8 cellular contexts compared by ENCODE assay signal in the genomic region with DNA sequence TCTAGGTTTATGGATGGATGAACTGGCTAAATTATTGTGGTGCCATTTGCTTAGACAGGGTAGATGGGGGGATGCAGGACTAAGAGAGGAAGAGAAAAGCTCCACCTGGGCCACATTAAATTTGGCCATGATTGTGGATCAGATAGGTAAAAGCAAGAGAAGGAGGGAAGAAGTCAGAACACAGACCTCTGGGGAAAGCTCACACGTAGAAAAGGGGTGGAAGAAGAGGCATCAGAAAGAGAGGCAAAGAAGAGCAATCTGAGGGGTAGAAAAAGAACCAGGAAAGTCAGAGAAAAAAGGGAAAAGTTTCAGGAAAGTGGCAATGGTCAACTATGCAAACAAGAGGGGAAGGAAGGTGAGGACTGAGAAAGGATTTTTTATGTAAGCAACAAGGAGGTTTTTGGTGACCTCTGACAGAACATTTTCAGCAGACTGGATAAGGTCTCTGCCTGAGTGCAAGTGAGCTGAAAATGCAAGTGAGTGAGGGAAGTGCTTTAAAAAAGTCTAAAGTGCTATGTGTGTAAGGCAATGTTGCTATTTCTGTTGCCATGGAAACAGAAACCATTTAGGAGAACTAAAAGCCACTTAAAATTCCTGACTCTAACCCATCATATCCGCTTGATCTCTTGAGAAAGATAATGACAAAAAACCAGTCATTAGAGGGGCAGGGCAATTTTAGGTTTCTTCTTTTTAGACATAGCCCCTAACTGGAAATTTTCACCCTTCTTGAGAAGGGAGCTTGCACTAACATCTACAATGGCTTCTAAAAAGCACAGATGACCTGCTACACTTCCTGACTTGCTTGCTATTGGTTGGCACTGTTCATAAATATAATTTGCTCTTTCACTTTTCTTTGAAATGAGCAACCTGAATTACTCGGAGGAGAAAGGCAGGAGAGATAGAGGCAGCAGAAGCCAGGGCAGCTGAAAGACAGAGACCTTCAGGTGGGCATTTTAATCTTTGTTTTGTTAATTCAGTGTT. TPM values are rescaled to one million over a fixed set of nuclear protein-coding genes. Genes with fewer than 3 reads are reported as not detected.
DNase-seq lines count a peak whose midpoint lies in the region; ATAC-seq, FAIRE-seq and TF ChIP-seq lines count a peak whose summit lies in the region.

A gene with protein sequence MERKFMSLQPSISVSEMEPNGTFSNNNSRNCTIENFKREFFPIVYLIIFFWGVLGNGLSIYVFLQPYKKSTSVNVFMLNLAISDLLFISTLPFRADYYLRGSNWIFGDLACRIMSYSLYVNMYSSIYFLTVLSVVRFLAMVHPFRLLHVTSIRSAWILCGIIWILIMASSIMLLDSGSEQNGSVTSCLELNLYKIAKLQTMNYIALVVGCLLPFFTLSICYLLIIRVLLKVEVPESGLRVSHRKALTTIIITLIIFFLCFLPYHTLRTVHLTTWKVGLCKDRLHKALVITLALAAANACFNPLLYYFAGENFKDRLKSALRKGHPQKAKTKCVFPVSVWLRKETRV (plus strand): TSS at position 856 of the 981 bp plus-strand sequence. CDS start 52,889 bp downstream, outside the sequence.

- H3K36me3 ChIP-seq in MG63 = no peaks in the 10 kb centered on the region

- FAIRE-seq in GM18507 (lab: Jason Lieb, UNC) = peak; percentile 42

- ATAC-seq in HG02678 (IDR thresholded peaks at IDR 0.05; ENCODE audit: unreplicated experiment) (peak; percentile 53), HG03196 (IDR thresholded peaks at IDR 0.05; ENCODE audit: unreplicated experiment) (no peak)

- in situ Hi-C loops in SK-MEL-5 (cut with HindIII; ENCODE audit: low pct_unique_long_range_greater_than_20kb, low sequenced_read_pairs) = no loop called here

- H3K9me3 ChIP-seq in MG63 = no peaks in the 10 kb centered on the region

- TF ChIP-seq CTCF in fibroblast of mammary gland (conservative IDR thresholded peaks at IDR 0.05; ENCODE audit: control insufficient read depth, insufficient read depth, low read depth, low read length) = no peak

- DNase-seq in GM18507 (ENCODE audit: extremely low spot score, insufficient read length, low read depth) (no peak), SK-MEL-5 (ENCODE audit: low read depth, low spot score) (peak; percentile 32), fibroblast of mammary gland (ENCODE audit: low read depth) (peak; percentile 49), renal cortical epithelial cell (ENCODE audit: low read depth) (peak; percentile 72), MG63 (no peak), COLO668 (lab: John Stamatoyannopoulos, UW; ENCODE audit: unreplicated experiment) (no peak)

- H3K4me3 ChIP-seq in fibroblast of mammary gland (ENCODE audit: control insufficient read depth, low read depth, low read length) (no peak within 1 kb of the TSS), MG63 (no peak within 1 kb of the TSS)

- H3K27me3 ChIP-seq in MG63 = no peaks in the 10 kb centered on the region

RNA-seq across cellular contexts. Expression of the gene that starts here (rescaled TPM):
- 19.3 and 23.6 TPM in 2 replicates for total RNA-seq in SK-MEL-5 (2014; rRNA removed; shearing (Covaris generic))
- 4.7 and 7.5 TPM in 2 replicates for polyA plus RNA-seq in SK-MEL-5 (2015; cell fraction: cytosol; rRNA removed)
- 7.8 and 11.2 TPM in 2 replicates for polyA plus RNA-seq in SK-MEL-5 (2015; cell fraction: nucleus; rRNA removed)
- total RNA-seq in renal cortical epithelial cell = 0.50 TPM in 1 of 2 replicates, not detected in the other
- total RNA-seq in MG63 (2014; rRNA removed; shearing (Covaris generic); ENCODE audit: low replicate concordance) = not detected in 2 replicates

Comparison
In these comparisons a context has a peak if more than half of its experiments do, and no peak if none do; other contexts are left out.
1. RNA of the gene that starts here (total RNA-seq): 19.3 to 23.6 TPM in SK-MEL-5; 0.50 TPM in renal cortical epithelial cell and not detected in MG63; every median in the first group is over 10 times any median in the second.
2. Peak in DNase-seq in renal cortical epithelial cell; RNA of the gene not detected or under 1 TPM.
3. DNase-seq: peak in SK-MEL-5 (single experiment) and fibroblast of mammary gland (single experiment); none in GM18507 (single experiment), MG63 (single experiment) and COLO668 (single experiment).